In the genomic region with DNA sequence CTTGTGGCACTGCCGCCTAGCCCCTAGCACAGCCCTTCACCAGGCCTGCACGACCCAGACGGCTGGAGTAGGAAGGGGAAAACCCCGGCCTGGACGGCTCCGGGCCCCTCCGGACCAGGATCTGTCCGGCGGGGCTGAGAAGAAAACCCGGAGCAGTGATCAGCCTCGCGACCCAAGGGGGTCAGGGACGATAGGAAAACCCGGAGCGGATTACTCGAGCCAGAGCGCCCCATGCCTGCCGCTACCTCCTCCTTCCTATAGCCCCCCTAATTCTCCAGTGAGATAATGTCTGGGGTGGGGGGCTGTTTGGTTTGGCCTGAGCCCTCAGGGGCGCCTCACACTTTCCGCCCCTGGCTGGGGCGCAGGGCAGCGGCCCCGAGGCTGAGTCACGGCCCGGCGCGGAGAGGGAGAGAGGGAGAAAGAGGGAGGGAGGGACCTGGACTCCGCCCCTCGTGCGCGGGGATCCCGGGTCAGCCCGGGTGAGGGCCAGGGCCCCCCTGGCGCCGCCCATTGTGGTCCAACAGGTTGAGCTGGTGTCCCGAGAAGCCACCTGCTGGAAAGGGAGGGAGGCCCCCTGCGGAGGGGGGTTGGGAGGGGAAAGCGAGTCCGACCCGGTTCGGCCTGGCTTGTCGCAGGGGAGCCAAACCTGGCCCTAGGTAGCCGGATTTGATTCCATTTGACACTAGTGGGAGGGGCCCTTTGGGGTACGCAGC, we compare ENCODE assay signal across 1 cellular context.
TF ChIP-seq lines count a peak whose summit lies in the region.

No MANE protein-coding gene starts in this region.

TF ChIP-seq in HEK293, 187 proteins besides CTCF, POLR2A, EP300 and RAD21 (continued from another document and continues in another):
- TF ChIP-seq, protein P1, sequence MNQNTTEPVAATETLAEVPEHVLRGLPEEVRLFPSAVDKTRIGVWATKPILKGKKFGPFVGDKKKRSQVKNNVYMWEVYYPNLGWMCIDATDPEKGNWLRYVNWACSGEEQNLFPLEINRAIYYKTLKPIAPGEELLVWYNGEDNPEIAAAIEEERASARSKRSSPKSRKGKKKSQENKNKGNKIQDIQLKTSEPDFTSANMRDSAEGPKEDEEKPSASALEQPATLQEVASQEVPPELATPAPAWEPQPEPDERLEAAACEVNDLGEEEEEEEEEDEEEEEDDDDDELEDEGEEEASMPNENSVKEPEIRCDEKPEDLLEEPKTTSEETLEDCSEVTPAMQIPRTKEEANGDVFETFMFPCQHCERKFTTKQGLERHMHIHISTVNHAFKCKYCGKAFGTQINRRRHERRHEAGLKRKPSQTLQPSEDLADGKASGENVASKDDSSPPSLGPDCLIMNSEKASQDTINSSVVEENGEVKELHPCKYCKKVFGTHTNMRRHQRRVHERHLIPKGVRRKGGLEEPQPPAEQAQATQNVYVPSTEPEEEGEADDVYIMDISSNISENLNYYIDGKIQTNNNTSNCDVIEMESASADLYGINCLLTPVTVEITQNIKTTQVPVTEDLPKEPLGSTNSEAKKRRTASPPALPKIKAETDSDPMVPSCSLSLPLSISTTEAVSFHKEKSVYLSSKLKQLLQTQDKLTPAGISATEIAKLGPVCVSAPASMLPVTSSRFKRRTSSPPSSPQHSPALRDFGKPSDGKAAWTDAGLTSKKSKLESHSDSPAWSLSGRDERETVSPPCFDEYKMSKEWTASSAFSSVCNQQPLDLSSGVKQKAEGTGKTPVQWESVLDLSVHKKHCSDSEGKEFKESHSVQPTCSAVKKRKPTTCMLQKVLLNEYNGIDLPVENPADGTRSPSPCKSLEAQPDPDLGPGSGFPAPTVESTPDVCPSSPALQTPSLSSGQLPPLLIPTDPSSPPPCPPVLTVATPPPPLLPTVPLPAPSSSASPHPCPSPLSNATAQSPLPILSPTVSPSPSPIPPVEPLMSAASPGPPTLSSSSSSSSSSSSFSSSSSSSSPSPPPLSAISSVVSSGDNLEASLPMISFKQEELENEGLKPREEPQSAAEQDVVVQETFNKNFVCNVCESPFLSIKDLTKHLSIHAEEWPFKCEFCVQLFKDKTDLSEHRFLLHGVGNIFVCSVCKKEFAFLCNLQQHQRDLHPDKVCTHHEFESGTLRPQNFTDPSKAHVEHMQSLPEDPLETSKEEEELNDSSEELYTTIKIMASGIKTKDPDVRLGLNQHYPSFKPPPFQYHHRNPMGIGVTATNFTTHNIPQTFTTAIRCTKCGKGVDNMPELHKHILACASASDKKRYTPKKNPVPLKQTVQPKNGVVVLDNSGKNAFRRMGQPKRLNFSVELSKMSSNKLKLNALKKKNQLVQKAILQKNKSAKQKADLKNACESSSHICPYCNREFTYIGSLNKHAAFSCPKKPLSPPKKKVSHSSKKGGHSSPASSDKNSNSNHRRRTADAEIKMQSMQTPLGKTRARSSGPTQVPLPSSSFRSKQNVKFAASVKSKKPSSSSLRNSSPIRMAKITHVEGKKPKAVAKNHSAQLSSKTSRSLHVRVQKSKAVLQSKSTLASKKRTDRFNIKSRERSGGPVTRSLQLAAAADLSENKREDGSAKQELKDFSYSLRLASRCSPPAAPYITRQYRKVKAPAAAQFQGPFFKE (tag by site-specific recombination; IDR thresholded peaks at IDR 0.05; ENCODE audit: borderline replicate concordance), result 0 out of 2 replicates have a peak, but pooled peaks have one; percentile 57
- peak; percentile 98 for TF ChIP-seq BCL11A (tag by site-specific recombination; IDR thresholded peaks at IDR 0.05; ENCODE audit: low read depth)
- TF ChIP-seq ZNF629 (tag by site-specific recombination; IDR thresholded peaks at IDR 0.05), result peak; percentile 88
- no peak for TF ChIP-seq ZNF211 (tag by site-specific recombination; IDR thresholded peaks at IDR 0.05; ENCODE audit: low read depth)
- no peak for TF ChIP-seq ZNF585B (tag by site-specific recombination; IDR thresholded peaks at IDR 0.05)
- no peak for TF ChIP-seq ZNF549 (tag by site-specific recombination; IDR thresholded peaks at IDR 0.05)
- TF ChIP-seq ZNF404 (tag by site-specific recombination; IDR thresholded peaks at IDR 0.05), result no peak
- no peak for TF ChIP-seq GLI2 (tag by site-specific recombination; IDR thresholded peaks at IDR 0.05; ENCODE audit: borderline replicate concordance, low read depth)
- peak; percentile 96 for TF ChIP-seq ZNF692 (tag by site-specific recombination; IDR thresholded peaks at IDR 0.05)
- peak; percentile 93 for TF ChIP-seq KLF10 (tag by site-specific recombination; IDR thresholded peaks at IDR 0.05)
- TF ChIP-seq, protein P2, sequence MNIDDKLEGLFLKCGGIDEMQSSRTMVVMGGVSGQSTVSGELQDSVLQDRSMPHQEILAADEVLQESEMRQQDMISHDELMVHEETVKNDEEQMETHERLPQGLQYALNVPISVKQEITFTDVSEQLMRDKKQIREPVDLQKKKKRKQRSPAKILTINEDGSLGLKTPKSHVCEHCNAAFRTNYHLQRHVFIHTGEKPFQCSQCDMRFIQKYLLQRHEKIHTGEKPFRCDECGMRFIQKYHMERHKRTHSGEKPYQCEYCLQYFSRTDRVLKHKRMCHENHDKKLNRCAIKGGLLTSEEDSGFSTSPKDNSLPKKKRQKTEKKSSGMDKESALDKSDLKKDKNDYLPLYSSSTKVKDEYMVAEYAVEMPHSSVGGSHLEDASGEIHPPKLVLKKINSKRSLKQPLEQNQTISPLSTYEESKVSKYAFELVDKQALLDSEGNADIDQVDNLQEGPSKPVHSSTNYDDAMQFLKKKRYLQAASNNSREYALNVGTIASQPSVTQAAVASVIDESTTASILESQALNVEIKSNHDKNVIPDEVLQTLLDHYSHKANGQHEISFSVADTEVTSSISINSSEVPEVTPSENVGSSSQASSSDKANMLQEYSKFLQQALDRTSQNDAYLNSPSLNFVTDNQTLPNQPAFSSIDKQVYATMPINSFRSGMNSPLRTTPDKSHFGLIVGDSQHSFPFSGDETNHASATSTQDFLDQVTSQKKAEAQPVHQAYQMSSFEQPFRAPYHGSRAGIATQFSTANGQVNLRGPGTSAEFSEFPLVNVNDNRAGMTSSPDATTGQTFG (tag by site-specific recombination; IDR thresholded peaks at IDR 0.05; ENCODE audit: borderline replicate concordance), result no peak
- no peak; the same call in none of the 2 replicates for TF ChIP-seq ZNF843 (tag by site-specific recombination; IDR thresholded peaks at IDR 0.05)
- TF ChIP-seq RBAK (tag by site-specific recombination; IDR thresholded peaks at IDR 0.05), result no peak
- TF ChIP-seq, protein P3, sequence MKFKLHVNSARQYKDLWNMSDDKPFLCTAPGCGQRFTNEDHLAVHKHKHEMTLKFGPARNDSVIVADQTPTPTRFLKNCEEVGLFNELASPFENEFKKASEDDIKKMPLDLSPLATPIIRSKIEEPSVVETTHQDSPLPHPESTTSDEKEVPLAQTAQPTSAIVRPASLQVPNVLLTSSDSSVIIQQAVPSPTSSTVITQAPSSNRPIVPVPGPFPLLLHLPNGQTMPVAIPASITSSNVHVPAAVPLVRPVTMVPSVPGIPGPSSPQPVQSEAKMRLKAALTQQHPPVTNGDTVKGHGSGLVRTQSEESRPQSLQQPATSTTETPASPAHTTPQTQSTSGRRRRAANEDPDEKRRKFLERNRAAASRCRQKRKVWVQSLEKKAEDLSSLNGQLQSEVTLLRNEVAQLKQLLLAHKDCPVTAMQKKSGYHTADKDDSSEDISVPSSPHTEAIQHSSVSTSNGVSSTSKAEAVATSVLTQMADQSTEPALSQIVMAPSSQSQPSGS (tag by site-specific recombination; IDR thresholded peaks at IDR 0.05; ENCODE audit: low read depth), result peak; percentile 31; the same call in 1 of the 2 replicates
- TF ChIP-seq ZNF174 (tag by site-specific recombination; IDR thresholded peaks at IDR 0.05), result no peak
- no peak for TF ChIP-seq ZNF510 (tag by site-specific recombination; IDR thresholded peaks at IDR 0.05; ENCODE audit: insufficient replicate concordance)
- peak; percentile 82 for TF ChIP-seq ZBTB21 (tag by site-specific recombination; IDR thresholded peaks at IDR 0.05)
- no peak for TF ChIP-seq ZNF132 (tag by site-specific recombination; IDR thresholded peaks at IDR 0.05; ENCODE audit: borderline replicate concordance)
- TF ChIP-seq ZNF366 (tag by site-specific recombination; conservative IDR thresholded peaks at IDR 0.05), result peak; percentile 100
- TF ChIP-seq MZF1 (tag by site-specific recombination; IDR thresholded peaks at IDR 0.05; ENCODE audit: borderline replicate concordance), result peak; percentile 47; the same call in 1 of the 2 replicates
- no peak for TF ChIP-seq ZNF521 (tag by site-specific recombination; IDR thresholded peaks at IDR 0.05)
- TF ChIP-seq, protein P4, sequence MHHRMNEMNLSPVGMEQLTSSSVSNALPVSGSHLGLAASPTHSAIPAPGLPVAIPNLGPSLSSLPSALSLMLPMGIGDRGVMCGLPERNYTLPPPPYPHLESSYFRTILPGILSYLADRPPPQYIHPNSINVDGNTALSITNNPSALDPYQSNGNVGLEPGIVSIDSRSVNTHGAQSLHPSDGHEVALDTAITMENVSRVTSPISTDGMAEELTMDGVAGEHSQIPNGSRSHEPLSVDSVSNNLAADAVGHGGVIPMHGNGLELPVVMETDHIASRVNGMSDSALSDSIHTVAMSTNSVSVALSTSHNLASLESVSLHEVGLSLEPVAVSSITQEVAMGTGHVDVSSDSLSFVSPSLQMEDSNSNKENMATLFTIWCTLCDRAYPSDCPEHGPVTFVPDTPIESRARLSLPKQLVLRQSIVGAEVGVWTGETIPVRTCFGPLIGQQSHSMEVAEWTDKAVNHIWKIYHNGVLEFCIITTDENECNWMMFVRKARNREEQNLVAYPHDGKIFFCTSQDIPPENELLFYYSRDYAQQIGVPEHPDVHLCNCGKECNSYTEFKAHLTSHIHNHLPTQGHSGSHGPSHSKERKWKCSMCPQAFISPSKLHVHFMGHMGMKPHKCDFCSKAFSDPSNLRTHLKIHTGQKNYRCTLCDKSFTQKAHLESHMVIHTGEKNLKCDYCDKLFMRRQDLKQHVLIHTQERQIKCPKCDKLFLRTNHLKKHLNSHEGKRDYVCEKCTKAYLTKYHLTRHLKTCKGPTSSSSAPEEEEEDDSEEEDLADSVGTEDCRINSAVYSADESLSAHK (tag by site-specific recombination; IDR thresholded peaks at IDR 0.05), result peak; percentile 80
- peak; percentile 100 for TF ChIP-seq SCRT1 (tag by site-specific recombination; IDR thresholded peaks at IDR 0.05; ENCODE audit: borderline replicate concordance)
- TF ChIP-seq ZNF747 (tag by site-specific recombination; IDR thresholded peaks at IDR 0.05), result no peak
- TF ChIP-seq GFI1B (tag by site-specific recombination; IDR thresholded peaks at IDR 0.05), result peak; percentile 45; the same call in 1 of the 2 replicates
- TF ChIP-seq ZNF768 (tag by site-specific recombination; IDR thresholded peaks at IDR 0.05), result no peak
- TF ChIP-seq ZNF621 (tag by site-specific recombination; IDR thresholded peaks at IDR 0.05), result no peak
- TF ChIP-seq ZNF600 (tag by site-specific recombination; IDR thresholded peaks at IDR 0.05), result peak; percentile 78
- no peak for TF ChIP-seq ZNF121 (tag by site-specific recombination; IDR thresholded peaks at IDR 0.05)
- TF ChIP-seq ZNF335 (tag by site-specific recombination; conservative IDR thresholded peaks at IDR 0.05), result peak; percentile 95
- no peak for TF ChIP-seq ZNF302 (tag by site-specific recombination; IDR thresholded peaks at IDR 0.05; ENCODE audit: low read depth)
- TF ChIP-seq ZNF311 (tag by site-specific recombination; IDR thresholded peaks at IDR 0.05; ENCODE audit: borderline replicate concordance), result no peak
- TF ChIP-seq, protein P5, sequence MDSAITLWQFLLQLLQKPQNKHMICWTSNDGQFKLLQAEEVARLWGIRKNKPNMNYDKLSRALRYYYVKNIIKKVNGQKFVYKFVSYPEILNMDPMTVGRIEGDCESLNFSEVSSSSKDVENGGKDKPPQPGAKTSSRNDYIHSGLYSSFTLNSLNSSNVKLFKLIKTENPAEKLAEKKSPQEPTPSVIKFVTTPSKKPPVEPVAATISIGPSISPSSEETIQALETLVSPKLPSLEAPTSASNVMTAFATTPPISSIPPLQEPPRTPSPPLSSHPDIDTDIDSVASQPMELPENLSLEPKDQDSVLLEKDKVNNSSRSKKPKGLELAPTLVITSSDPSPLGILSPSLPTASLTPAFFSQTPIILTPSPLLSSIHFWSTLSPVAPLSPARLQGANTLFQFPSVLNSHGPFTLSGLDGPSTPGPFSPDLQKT (IDR thresholded peaks at IDR 0.05; ENCODE audit: borderline replicate concordance, low read depth, low read length), result no peak
- TF ChIP-seq SCRT2 (tag by site-specific recombination; IDR thresholded peaks at IDR 0.05), result peak; percentile 100
- TF ChIP-seq HOXC10 (CRISPR knock-in tag; IDR thresholded peaks at IDR 0.05), result no peak
- TF ChIP-seq ZFHX2 (tag by site-specific recombination; conservative IDR thresholded peaks at IDR 0.05), result peak; percentile 54
- TF ChIP-seq ZNF19 (tag by site-specific recombination; IDR thresholded peaks at IDR 0.05; ENCODE audit: low read depth), result no peak
- peak; percentile 98 for TF ChIP-seq ZEB2 (tag by site-specific recombination; IDR thresholded peaks at IDR 0.05)
- TF ChIP-seq HOXA7 (CRISPR knock-in tag; IDR thresholded peaks at IDR 0.05; ENCODE audit: borderline replicate concordance), result no peak
- peak; percentile 78 for TF ChIP-seq KLF9 (tag by site-specific recombination; IDR thresholded peaks at IDR 0.05; ENCODE audit: low read depth)
- TF ChIP-seq, protein P6, sequence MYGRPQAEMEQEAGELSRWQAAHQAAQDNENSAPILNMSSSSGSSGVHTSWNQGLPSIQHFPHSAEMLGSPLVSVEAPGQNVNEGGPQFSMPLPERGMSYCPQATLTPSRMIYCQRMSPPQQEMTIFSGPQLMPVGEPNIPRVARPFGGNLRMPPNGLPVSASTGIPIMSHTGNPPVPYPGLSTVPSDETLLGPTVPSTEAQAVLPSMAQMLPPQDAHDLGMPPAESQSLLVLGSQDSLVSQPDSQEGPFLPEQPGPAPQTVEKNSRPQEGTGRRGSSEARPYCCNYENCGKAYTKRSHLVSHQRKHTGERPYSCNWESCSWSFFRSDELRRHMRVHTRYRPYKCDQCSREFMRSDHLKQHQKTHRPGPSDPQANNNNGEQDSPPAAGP (tag by site-specific recombination; IDR thresholded peaks at IDR 0.05), result peak; percentile 96
- TF ChIP-seq FEZF1 (tag by site-specific recombination; IDR thresholded peaks at IDR 0.05), result peak; percentile 33; the same call in 1 of the 2 replicates
- peak; percentile 89 for TF ChIP-seq SP2 (tag by site-specific recombination; IDR thresholded peaks at IDR 0.05)
- TF ChIP-seq ZFP37 (tag by site-specific recombination; IDR thresholded peaks at IDR 0.05), result peak; percentile 99
